8 cellular contexts compared by ENCODE assay signal in the genomic region with DNA sequence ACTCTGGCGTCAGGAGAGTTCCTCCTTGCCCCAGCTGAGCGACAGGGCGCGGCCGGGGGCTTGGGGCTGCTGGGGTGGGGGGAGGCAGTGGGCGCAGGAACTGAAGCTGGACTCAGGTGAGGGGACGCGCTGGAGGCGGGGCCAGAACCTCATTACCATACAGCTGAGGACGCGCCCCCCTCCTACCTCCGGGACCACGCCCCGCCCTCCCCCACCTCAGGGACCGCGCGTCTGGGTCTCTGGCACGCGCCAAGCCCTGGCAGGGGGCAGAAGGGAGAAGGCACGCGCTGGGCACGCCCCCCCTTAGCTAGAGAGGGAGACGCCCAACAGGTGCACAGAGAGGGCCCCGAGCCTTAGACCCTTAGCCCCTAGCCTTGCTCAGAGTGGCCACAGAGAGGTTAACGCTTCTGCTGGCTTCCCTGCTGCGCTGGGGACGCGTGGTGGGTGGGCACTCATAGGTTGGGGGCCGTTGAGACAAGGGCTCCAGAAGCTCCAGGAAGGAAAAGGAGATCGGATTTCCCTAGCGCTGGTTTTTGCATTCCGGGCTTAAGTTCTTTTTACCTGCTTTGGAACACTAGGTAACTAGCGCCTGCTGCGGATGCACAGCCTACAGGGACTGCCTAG. TPM values are rescaled to one million over a fixed set of nuclear protein-coding genes. Genes with fewer than 3 reads are reported as not detected.
DNase-seq lines count a peak whose midpoint lies in the region; ATAC-seq and TF ChIP-seq lines count a peak whose summit lies in the region.

No MANE protein-coding gene starts in this region.

- H3K27ac Mint-ChIP-seq in brain: peak overlapping the region in 1 of 5 experiments; percentile 36

- in situ Hi-C loops in G401 (cut with HindIII; ENCODE audit: low sequenced_read_pairs): no loop called here

- H3K27ac ChIP-seq in mesodermal cell (ENCODE audit: low read depth, low read length, severe bottlenecking): no peak overlapping the region

- peaks cover 31% of the 10 kb centered on the region for H3K4me1 ChIP-seq in mesodermal cell (ENCODE audit: control insufficient read depth, insufficient read depth, low read length, poor library complexity, severe bottlenecking)

- ATAC-seq in GM21825 (IDR thresholded peaks at IDR 0.05; ENCODE audit: unreplicated experiment) (no peak), GM18867 (IDR thresholded peaks at IDR 0.05; ENCODE audit: unreplicated experiment) (no peak)

- peaks cover 96% of the 10 kb centered on the region for H3K27me3 Mint-ChIP-seq in brain

- no peaks in the 10 kb centered on the region for H3K36me3 Mint-ChIP-seq in brain

- DNase-seq in G401 (ENCODE audit: low spot score) (peak; percentile 60), NCI-H2029 treated with DMSO at 0.1 percent for 48 hours (lab: John Stamatoyannopoulos, UW) (peak; percentile 30), SK-N-DZ (ENCODE audit: low spot score) (no peak), foreskin melanocyte (no peak)

- no peak for TF ChIP-seq CTCF in brain (conservative IDR thresholded peaks at IDR 0.05)

- H3K4me3 ChIP-seq in mesodermal cell (ENCODE audit: extremely low read depth, insufficient read depth, low read length, poor library complexity, severe bottlenecking): peak overlapping the region; percentile 38

- peaks cover 7% of the 10 kb centered on the region for H3K36me3 ChIP-seq in mesodermal cell (ENCODE audit: control insufficient read depth, insufficient read depth, low read length)

- peaks cover 53% of the 10 kb centered on the region for H3K4me1 Mint-ChIP-seq in brain

- no peaks in the 10 kb centered on the region for H3K9me3 ChIP-seq in mesodermal cell (ENCODE audit: control insufficient read depth, low read length)

- H3K4me3 Mint-ChIP-seq in brain: peak overlapping the region; percentile 85 to 90 (median 89)

- peaks cover 0 to 13% (median 0%) of the 10 kb centered on the region in 5 experiments for H3K9me3 Mint-ChIP-seq in brain

- WGBS in mesodermal cell (ENCODE audit: insufficient coverage in 2 of 2), 2 experiments: 0 to 1% methylated on average over 14 to 21 of the region's 34 CpGs

RNA-seq across cellular contexts. Expression of gene DLL4, which starts 0.7 kb away (rescaled TPM):
- total RNA-seq in G401 (2014; rRNA removed; shearing (Covaris generic)): 0.20 and 0.62 TPM in 2 replicates
- polyA plus RNA-seq in brain (ENCODE audit: insufficient read depth, low read depth, low replicate concordance): 6.8 TPM
- 51.5 TPM for polyA plus RNA-seq in mesodermal cell (2013, experiment 1 of 2)
- polyA plus RNA-seq in mesodermal cell (2013, experiment 2 of 2): 31.4 TPM
- 1.4 and 1.5 TPM in 2 replicates for polyA plus RNA-seq in SK-N-DZ (2014; cell fraction: cytosol; rRNA removed)
- 0.93 and 1.6 TPM in 2 replicates for polyA plus RNA-seq in SK-N-DZ (2014; cell fraction: nucleus; rRNA removed)

RNA-seq across cellular contexts. Expression of gene CHAC1, which starts 24.8 kb away (rescaled TPM):
- 12.4 and 12.9 TPM in 2 replicates for total RNA-seq in G401 (2014; rRNA removed; shearing (Covaris generic))
- polyA plus RNA-seq in brain (ENCODE audit: insufficient read depth, low read depth, low replicate concordance): 16.9 TPM
- polyA plus RNA-seq in mesodermal cell (2013, experiment 1 of 2): 18.9 TPM
- 18.7 TPM for polyA plus RNA-seq in mesodermal cell (2013, experiment 2 of 2)
- 8.0 and 8.1 TPM in 2 replicates for polyA plus RNA-seq in SK-N-DZ (2014; cell fraction: cytosol; rRNA removed)
- 6.2 and 7.3 TPM in 2 replicates for polyA plus RNA-seq in SK-N-DZ (2014; cell fraction: nucleus; rRNA removed)

RNA-seq across cellular contexts. Expression of gene VPS18, which starts 34.2 kb away (rescaled TPM):
- 51.4 and 57.3 TPM in 2 replicates for total RNA-seq in G401 (2014; rRNA removed; shearing (Covaris generic))
- polyA plus RNA-seq in brain (ENCODE audit: insufficient read depth, low read depth, low replicate concordance): 18.2 TPM
- polyA plus RNA-seq in mesodermal cell (2013, experiment 1 of 2): 15.4 TPM
- 14.4 TPM for polyA plus RNA-seq in mesodermal cell (2013, experiment 2 of 2)
- 15.3 and 18.0 TPM in 2 replicates for polyA plus RNA-seq in SK-N-DZ (2014; cell fraction: cytosol; rRNA removed)
- polyA plus RNA-seq in SK-N-DZ (2014; cell fraction: nucleus; rRNA removed): 7.2 and 8.3 TPM in 2 replicates

RNA-seq across cellular contexts. Expression of gene RHOV, which starts 54.4 kb away (rescaled TPM):
- 0.24 and 1.7 TPM in 2 replicates for total RNA-seq in G401 (2014; rRNA removed; shearing (Covaris generic))
- polyA plus RNA-seq in brain (ENCODE audit: insufficient read depth, low read depth, low replicate concordance): 2.3 TPM
- not detected for polyA plus RNA-seq in mesodermal cell (2013, experiment 1 of 2)
- polyA plus RNA-seq in mesodermal cell (2013, experiment 2 of 2): not detected
- 0.29 and 1.1 TPM in 2 replicates for polyA plus RNA-seq in SK-N-DZ (2014; cell fraction: cytosol; rRNA removed)
- 0.10 and 0.52 TPM in 2 replicates for polyA plus RNA-seq in SK-N-DZ (2014; cell fraction: nucleus; rRNA removed)

Comparison
In these comparisons a context has a peak if more than half of its experiments do, and no peak if none do; other contexts are left out.
1. DNase-seq: peak in G401 (single experiment) and NCI-H2029 treated with DMSO at 0.1 percent for 48 hours (single experiment); none in SK-N-DZ (single experiment) and foreskin melanocyte (single experiment).